In genomic region chr19:48513289-48514122, GRCh38 we compare ENCODE assay signal across 8 cellular contexts. TPM values are rescaled to one million over a fixed set of nuclear protein-coding genes. Genes with fewer than 3 reads are reported as not detected.
A peak's percentile ranks its signal among the peaks of the same experiment; 100 is the strongest.
DNase-seq lines count a peak whose midpoint lies in the region; ATAC-seq and TF ChIP-seq lines count a peak whose summit lies in the region.

No MANE protein-coding gene starts in this region.

- no peaks in the 10 kb centered on the region for H3K36me3 Mint-ChIP-seq in activated T-cell treated with anti-CD3 and anti-CD28 coated beads, Interleukin-2, amount 50 U/mL, for 24 hours (ENCODE audit: low read depth)
- no peaks in the 10 kb centered on the region for H3K36me3 Mint-ChIP-seq in naive B cell

- H3K27ac ChIP-seq in HUES64 (ENCODE audit: low read depth, low read length), result no peak overlapping the region
- H3K27ac ChIP-seq in fibroblast of lung (ENCODE audit: insufficient read depth, low read length), result no peak overlapping the region
- no peak overlapping the region for H3K27ac ChIP-seq in stomach smooth muscle (ENCODE audit: low read length)

- no peaks in the 10 kb centered on the region for H4K20me1 ChIP-seq in fibroblast of lung (ENCODE audit: control insufficient read depth, extremely low read depth, insufficient read depth, low read length)

- H3K27ac Mint-ChIP-seq in activated T-cell treated with anti-CD3 and anti-CD28 coated beads, Interleukin-2, amount 50 U/mL, for 24 hours, result no peak overlapping the region
- peak overlapping the region in 3 of 6 donors; percentile 3 to 86 (median 60) for H3K27ac Mint-ChIP-seq in naive B cell

- H3K4me3 ChIP-seq in HUES64 (ENCODE audit: low read length), result peak overlapping the region; percentile 64
- peak overlapping the region; percentile 32 to 59 (median 41) for H3K4me3 ChIP-seq in fibroblast of lung (replicated peaks in 1 of 4; ENCODE audit: control extremely low read depth in 1 of 4, insufficient read depth in 1 of 4, low read depth in 3 of 4, low read length in 4 of 4)
- H3K4me3 ChIP-seq in stomach smooth muscle (ENCODE audit: low read length in 2 of 2), result peak overlapping the region; percentile 63 to 72

- no peaks in the 10 kb centered on the region for H3K9me3 Mint-ChIP-seq in activated T-cell treated with anti-CD3 and anti-CD28 coated beads, Interleukin-2, amount 50 U/mL, for 24 hours
- no peaks in the 10 kb centered on the region for H3K9me3 Mint-ChIP-seq in naive B cell

- ATAC-seq in naive B cell (ENCODE audit: low read depth in 2 of 2) (peak; percentile 84 to 91), HG02938 (IDR thresholded peaks at IDR 0.05; ENCODE audit: unreplicated experiment) (no peak)

- DNase-seq in ELF-1 (ENCODE audit: low read depth, low spot score) (peak; percentile 79), OCI-M1 (lab: John Stamatoyannopoulos, UW) (peak; percentile 79), fibroblast of lung (ENCODE audit: low read depth in 2 of 2) (peak; percentile 61 to 62), naive B cell (peak; percentile 60)
- DNase-seq in activated T-cell treated with anti-CD3 and anti-CD28 coated beads, Interleukin-2, amount 50 U/mL, for 24 hours, result peak; percentile 80

- TF ChIP-seq CTCF in fibroblast of lung (conservative IDR thresholded peaks at IDR 0.05 in 1 of 2, IDR thresholded peaks at IDR 0.05 in 1 of 2; ENCODE audit: low read depth in 1 of 2, low read length in 2 of 2), result no peak

- H3K4me1 Mint-ChIP-seq in activated T-cell treated with anti-CD3 and anti-CD28 coated beads, Interleukin-2, amount 50 U/mL, for 24 hours (ENCODE audit: low read depth), result peaks cover 18% of the 10 kb centered on the region
- peaks cover 11 to 18% (median 17%) of the 10 kb centered on the region in 3 donors for H3K4me1 Mint-ChIP-seq in naive B cell

- H3K9me3 ChIP-seq in HUES64 (ENCODE audit: insufficient read depth, low read depth, low read length) (no peaks in the 10 kb centered on the region), fibroblast of lung (ENCODE audit: control insufficient read depth, insufficient read depth, low read depth, low read length) (no peaks in the 10 kb centered on the region), stomach smooth muscle (ENCODE audit: control insufficient read depth in 2 of 2, low read length in 2 of 2) (no peaks in the 10 kb centered on the region)

- H3K36me3 ChIP-seq in HUES64 (ENCODE audit: insufficient read depth, low read length) (no peaks in the 10 kb centered on the region), fibroblast of lung (ENCODE audit: control insufficient read depth, insufficient read depth, low read length) (no peaks in the 10 kb centered on the region), stomach smooth muscle (ENCODE audit: control insufficient read depth in 2 of 2, insufficient read depth in 2 of 2, low read length in 2 of 2) (no peaks in the 10 kb centered on the region)

- H3K27me3 ChIP-seq in HUES64 (ENCODE audit: insufficient read depth, low read length) (peaks cover 18% of the 10 kb centered on the region), fibroblast of lung (ENCODE audit: control insufficient read depth, insufficient read depth, low read length) (peaks cover 19% of the 10 kb centered on the region), stomach smooth muscle (ENCODE audit: control insufficient read depth in 1 of 2, insufficient read depth in 2 of 2, low read length in 2 of 2) (peaks cover 25 to 33% of the 10 kb centered on the region in 2 donors)

- H3K79me2 ChIP-seq in fibroblast of lung (ENCODE audit: control insufficient read depth, insufficient read depth, low read length), result no peaks in the 10 kb centered on the region

- WGBS in HUES64, result 6% methylated on average over 54 of the region's 54 CpGs

- peaks cover 3% of the 10 kb centered on the region; the same call in 1 of the 2 replicates for H3K4me1 ChIP-seq in HUES64 (ENCODE audit: insufficient read depth, low read length)
- peaks cover 2% of the 10 kb centered on the region for H3K4me1 ChIP-seq in fibroblast of lung (ENCODE audit: control insufficient read depth, extremely low read depth, insufficient read depth, low read length)
- peaks cover 14% of the 10 kb centered on the region for H3K4me1 ChIP-seq in stomach smooth muscle (ENCODE audit: control insufficient read depth, insufficient read depth, low read length)

- H3K27me3 Mint-ChIP-seq in activated T-cell treated with anti-CD3 and anti-CD28 coated beads, Interleukin-2, amount 50 U/mL, for 24 hours, result no peaks in the 10 kb centered on the region
- H3K27me3 Mint-ChIP-seq in naive B cell, result peaks cover 3 to 28% (median 12%) of the 10 kb centered on the region in 3 donors

- H3K9ac ChIP-seq in HUES64 (ENCODE audit: low read depth, low read length), result peak overlapping the region; percentile 38; the same call in 1 of the 2 replicates
- no peak overlapping the region for H3K9ac ChIP-seq in fibroblast of lung (ENCODE audit: insufficient read depth, low read length)
- H3K9ac ChIP-seq in stomach smooth muscle (ENCODE audit: low read length in 2 of 2), result no peak overlapping the region

- H3K4me2 ChIP-seq in fibroblast of lung (ENCODE audit: extremely low read depth, insufficient read depth, low read length), result peak overlapping the region; percentile 79

- no peak overlapping the region for H3K4me3 Mint-ChIP-seq in activated T-cell treated with anti-CD3 and anti-CD28 coated beads, Interleukin-2, amount 50 U/mL, for 24 hours
- H3K4me3 Mint-ChIP-seq in naive B cell, result no peak overlapping the region

- peak overlapping the region; percentile 16 for H2AFZ ChIP-seq in fibroblast of lung (ENCODE audit: low read length)

RNA-seq across cellular contexts. Expression of gene LMTK3, which starts 1.9 kb away (rescaled TPM):
- 4.9 TPM for polyA plus RNA-seq in HUES64 (2013, experiment 1 of 2)
- polyA plus RNA-seq in HUES64 (2013, experiment 2 of 2), result 5.5 TPM
- under 0.01 and 0.17 TPM in 2 replicates for total RNA-seq in fibroblast of lung
- polyA plus RNA-seq in fibroblast of lung, result 0.01 TPM in 1 of 2 replicates, not detected in the other
- 0.10 and 0.14 TPM in 2 replicates for polyA plus RNA-seq in fibroblast of lung (2012)
- polyA minus RNA-seq in fibroblast of lung (ENCODE audit: low replicate concordance), result 0.37 TPM in 1 of 2 replicates, not detected in the other
- polyA plus RNA-seq in naive B cell (ENCODE audit: low read depth in 6 of 6), result not detected

RNA-seq across cellular contexts. Expression of gene SULT2B1, which starts 38.5 kb away (rescaled TPM):
- not detected for polyA plus RNA-seq in HUES64 (2013, experiment 1 of 2)
- not detected for polyA plus RNA-seq in HUES64 (2013, experiment 2 of 2)
- total RNA-seq in fibroblast of lung, result 0.33 TPM in 1 of 2 replicates, not detected in the other
- polyA plus RNA-seq in fibroblast of lung, result 0.10 TPM in 1 of 2 replicates, not detected in the other
- 0.13 and 0.23 TPM in 2 replicates for polyA plus RNA-seq in fibroblast of lung (2012)
- polyA minus RNA-seq in fibroblast of lung (ENCODE audit: low replicate concordance), result not detected in 2 replicates
- not detected for polyA plus RNA-seq in naive B cell (ENCODE audit: low read depth in 6 of 6)

RNA-seq across cellular contexts. Expression of gene CYTH2, which starts 44.3 kb away (rescaled TPM):
- 57.6 TPM for polyA plus RNA-seq in HUES64 (2013, experiment 1 of 2)
- polyA plus RNA-seq in HUES64 (2013, experiment 2 of 2), result 48.2 TPM
- 25.8 and 27.2 TPM in 2 replicates for total RNA-seq in fibroblast of lung
- polyA plus RNA-seq in fibroblast of lung (18.6 and 26.6 TPM in 2 replicates), naive B cell (ENCODE audit: low read depth in 6 of 6) (10 to 100 TPM in 5 of 6 donors, 1 to 10 TPM in 1; 10.0 to 29.9 (median 20.3) TPM)
- polyA plus RNA-seq in fibroblast of lung (2012), result 25.7 and 33.9 TPM in 2 replicates
- polyA minus RNA-seq in fibroblast of lung (ENCODE audit: low replicate concordance), result 33.6 and 72.4 TPM in 2 replicates

RNA-seq across cellular contexts. Expression of gene KCNJ14, which starts 58.1 kb away (rescaled TPM):
- polyA plus RNA-seq in HUES64 (2013, experiment 1 of 2), result 0.45 TPM
- 0.19 TPM for polyA plus RNA-seq in HUES64 (2013, experiment 2 of 2)
- 0.26 and 0.50 TPM in 2 replicates for total RNA-seq in fibroblast of lung
- polyA plus RNA-seq in fibroblast of lung (0.15 and 0.18 TPM in 2 replicates), naive B cell (ENCODE audit: low read depth in 6 of 6) (under 1 TPM in 5 of 6 donors, not detected in 1; 0.12 to 0.72 (median 0.24) TPM)
- 0.17 and 0.24 TPM in 2 replicates for polyA plus RNA-seq in fibroblast of lung (2012)
- polyA minus RNA-seq in fibroblast of lung (ENCODE audit: low replicate concordance), result 0.85 TPM in 1 of 2 replicates, not detected in the other
